ENCODE assay signal across 28 cellular contexts in genomic region chr6:145080651-145081050, GRCh38.
"Had no signal": no experiment of that assay in that cellular context is flagged by ENCODE, and none has a peak within 500 bp of the region (broad histone marks: within the 10 kb centered on the region; RNA-seq: fewer than 3 reads in every experiment).

No MANE protein-coding gene starts in this region.

- H3K36me3 Mint-ChIP-seq: activated CD4-positive, alpha-beta memory T cell treated with anti-CD3 and anti-CD28 coated beads for 36 hours; natural killer cell; neural progenitor cell; stimulated activated effector memory CD8-positive, alpha-beta T cell treated with anti-CD3 and anti-CD28 coated beads, Interleukin-12 subunit alpha, Interleukin-12 subunit beta, amount 100 ng/mL, for 72 hours had no signal

- H3K9ac ChIP-seq: neural progenitor cell had no signal

- DNase-seq: activated CD4-positive, alpha-beta memory T cell treated with anti-CD3 and anti-CD28 coated beads for 36 hours; activated CD4-positive, alpha-beta T cell treated with anti-CD3 and anti-CD28 coated beads for 48 hours; activated CD8-positive, alpha-beta memory T cell treated with anti-CD3 and anti-CD28 coated beads, Interleukin-2, amount 50 U/mL, for 48 hours; activated gamma-delta T cell; activated naive CD4-positive, alpha-beta T cell treated with anti-CD3 and anti-CD28 coated beads, Interleukin-2, amount 50 U/mL, for 16 hours; activated T-cell treated with anti-CD3 and anti-CD28 coated beads, Interleukin-2, amount 50 U/mL, for 24 hours; amygdala; endodermal cell; gastrocnemius medialis; glutamatergic neuron; islet precursor cell; midbrain; natural killer cell; occipital lobe; right cardiac atrium; stimulated activated CD4-positive, alpha-beta T cell treated with anti-CD3 and anti-CD28 coated beads, Interleukin-4, amount 100 ng/mL, for 24 hours; T-helper 1 cell; thyroid gland; upper lobe of left lung had no signal

- H3K4me3 ChIP-seq: gastrocnemius medialis, hepatocyte, neural progenitor cell, thyroid gland, upper lobe of left lung, vagina had no signal

- H3K27ac ChIP-seq: gastrocnemius medialis, hepatocyte, neural progenitor cell, thyroid gland, upper lobe of left lung, vagina had no signal

- H3K4me1 ChIP-seq: gastrocnemius medialis, neural progenitor cell, thyroid gland, upper lobe of left lung, vagina had no signal

- H3K27me3 ChIP-seq: gastrocnemius medialis, hepatocyte, neural progenitor cell, thyroid gland, upper lobe of left lung, vagina had no signal

- H3K9me3 ChIP-seq: gastrocnemius medialis, thyroid gland, upper lobe of left lung, vagina had no signal

- H2AFZ ChIP-seq: hepatocyte, neural progenitor cell had no signal

- ATAC-seq: esophagus mucosa; gastrocnemius medialis; natural killer cell; right cardiac atrium; stimulated activated effector memory CD8-positive, alpha-beta T cell treated with anti-CD3 and anti-CD28 coated beads, Interleukin-12 subunit alpha, Interleukin-12 subunit beta, amount 100 ng/mL, for 72 hours had no signal

- H3K4me1 Mint-ChIP-seq: central memory CD8-positive, alpha-beta T cell; endodermal cell; natural killer cell; neural progenitor cell had no signal

- H3K4me3 Mint-ChIP-seq: activated CD4-positive, alpha-beta memory T cell treated with anti-CD3 and anti-CD28 coated beads for 36 hours; activated T-cell treated with anti-CD3 and anti-CD28 coated beads, Interleukin-2, amount 50 U/mL, for 24 hours; central memory CD8-positive, alpha-beta T cell; dendritic cell treated with granulocyte-macrophage colony-stimulating factor and Interleukin-4, amounts not matched to agents 40 ng/mL and 50 ng/mL, for 4 days; endodermal cell; natural killer cell; neural progenitor cell; stimulated activated effector memory CD8-positive, alpha-beta T cell treated with anti-CD3 and anti-CD28 coated beads, Interleukin-12 subunit alpha, Interleukin-12 subunit beta, amount 100 ng/mL, for 72 hours; stimulated activated naive CD8-positive, alpha-beta T cell treated with anti-CD3 and anti-CD28 coated beads, Interleukin-15, Interleukin-2, amounts not matched to agents 100 ng/mL and 50 ng/mL, for 24 hours; T-helper 2 cell treated with Interferon-gamma antibody and Interleukin-4, amounts not matched to agents 5 μg/mL and 100 μg/mL, for 36 hours had no signal

- H3K36me3 ChIP-seq: gastrocnemius medialis, neural progenitor cell, thyroid gland, upper lobe of left lung, vagina had no signal

- H3K9me3 Mint-ChIP-seq: activated CD4-positive, alpha-beta memory T cell treated with anti-CD3 and anti-CD28 coated beads for 36 hours; activated T-cell treated with anti-CD3 and anti-CD28 coated beads, Interleukin-2, amount 50 U/mL, for 24 hours; central memory CD8-positive, alpha-beta T cell; natural killer cell; neural progenitor cell; stimulated activated effector memory CD8-positive, alpha-beta T cell treated with anti-CD3 and anti-CD28 coated beads, Interleukin-12 subunit alpha, Interleukin-12 subunit beta, amount 100 ng/mL, for 72 hours; T-helper 2 cell treated with Interferon-gamma antibody and Interleukin-4, amounts not matched to agents 5 μg/mL and 100 μg/mL, for 36 hours had no signal

- H3K4me2 ChIP-seq: hepatocyte, neural progenitor cell had no signal

- H3K27ac Mint-ChIP-seq: activated CD4-positive, alpha-beta memory T cell treated with anti-CD3 and anti-CD28 coated beads for 36 hours; activated T-cell treated with anti-CD3 and anti-CD28 coated beads, Interleukin-2, amount 50 U/mL, for 24 hours; dendritic cell treated with granulocyte-macrophage colony-stimulating factor and Interleukin-4, amounts not matched to agents 40 ng/mL and 50 ng/mL, for 4 days; endodermal cell; natural killer cell; neural progenitor cell; stimulated activated effector memory CD8-positive, alpha-beta T cell treated with anti-CD3 and anti-CD28 coated beads, Interleukin-12 subunit alpha, Interleukin-12 subunit beta, amount 100 ng/mL, for 72 hours; stimulated activated naive CD8-positive, alpha-beta T cell treated with anti-CD3 and anti-CD28 coated beads, Interleukin-15, Interleukin-2, amounts not matched to agents 100 ng/mL and 50 ng/mL, for 24 hours; T-helper 2 cell treated with Interferon-gamma antibody and Interleukin-4, amounts not matched to agents 5 μg/mL and 100 μg/mL, for 36 hours had no signal

- H3K79me2 ChIP-seq: hepatocyte had no signal

- H3K27me3 Mint-ChIP-seq: activated CD4-positive, alpha-beta memory T cell treated with anti-CD3 and anti-CD28 coated beads for 36 hours; dendritic cell treated with granulocyte-macrophage colony-stimulating factor and Interleukin-4, amounts not matched to agents 40 ng/mL and 50 ng/mL, for 4 days had no signal
